15 cellular contexts compared by ENCODE assay signal in genomic region chr12:20420557-20420956, GRCh38.
"Had no signal": no experiment of that assay in that cellular context is flagged by ENCODE, and none has a peak within 500 bp of the region (broad histone marks: within the 10 kb centered on the region; RNA-seq: fewer than 3 reads in every experiment).

No MANE protein-coding gene starts in this region.

- FAIRE-seq: endometrium had no signal

- H3K36me3 ChIP-seq: stomach had no signal

- ATAC-seq: body of pancreas, esophagus mucosa, T-cell had no signal

- H3K27me3 ChIP-seq: body of pancreas, stomach had no signal

- H3K9me3 Mint-ChIP-seq: activated naive CD4-positive, alpha-beta T cell treated with anti-CD3 and anti-CD28 coated beads, Interleukin-2, amount 50 U/mL, for 24 hours; activated T-helper 2 cell treated with anti-CD3 and anti-CD28 coated beads, Interferon-gamma antibody, Interleukin-2, Interleukin-4, amounts not matched to agents 10 μg/mL and 5 μg/mL and 100 μg/mL, durations not matched to agents 14 hours and 24 hours and 36 hours; T-cell had no signal

- DNase-seq: activated CD4-positive, alpha-beta T cell treated with anti-CD3 and anti-CD28 coated beads for 48 hours; activated T-cell treated with anti-CD3 and anti-CD28 coated beads for 4 hours; amniotic stem cell; body of pancreas; dorsolateral prefrontal cortex; islet precursor cell; naive B cell; stomach; T-cell had no signal

- H3K27ac ChIP-seq: body of pancreas, dorsolateral prefrontal cortex, SK-N-MC, skin epidermis, stomach had no signal

- H3K4me1 Mint-ChIP-seq: activated naive CD4-positive, alpha-beta T cell treated with anti-CD3 and anti-CD28 coated beads, Interleukin-2, amount 50 U/mL, for 24 hours; naive B cell; T-cell had no signal

- H3K4me3 ChIP-seq: body of pancreas, dorsolateral prefrontal cortex, SK-N-MC, skin epidermis, stomach had no signal

- H3K4me1 ChIP-seq: body of pancreas had no signal

- H3K9me3 ChIP-seq: body of pancreas, stomach had no signal

- H3K27ac Mint-ChIP-seq: activated naive CD4-positive, alpha-beta T cell treated with anti-CD3 and anti-CD28 coated beads, Interleukin-2, amount 50 U/mL, for 24 hours; activated T-helper 2 cell treated with anti-CD3 and anti-CD28 coated beads, Interferon-gamma antibody, Interleukin-2, Interleukin-4, amounts not matched to agents 10 μg/mL and 5 μg/mL and 100 μg/mL, durations not matched to agents 14 hours and 24 hours and 36 hours; naive B cell; T-cell had no signal

- H3K27me3 Mint-ChIP-seq: activated naive CD4-positive, alpha-beta T cell treated with anti-CD3 and anti-CD28 coated beads, Interleukin-2, amount 50 U/mL, for 24 hours; naive B cell; T-cell had no signal

- H3K36me3 Mint-ChIP-seq: activated naive CD4-positive, alpha-beta T cell treated with anti-CD3 and anti-CD28 coated beads, Interleukin-2, amount 50 U/mL, for 24 hours; naive B cell; T-cell had no signal

- H3K4me3 Mint-ChIP-seq: activated naive CD4-positive, alpha-beta T cell treated with anti-CD3 and anti-CD28 coated beads, Interleukin-2, amount 50 U/mL, for 24 hours; naive B cell; T-cell had no signal
